In genomic region chr10:23291551-23292334, GRCh38 we compare ENCODE assay signal across 22 cellular contexts. TPM values are rescaled to one million over a fixed set of nuclear protein-coding genes. Genes with fewer than 3 reads are reported as not detected.
DNase-seq lines count a peak whose midpoint lies in the region; ATAC-seq, FAIRE-seq and TF ChIP-seq lines count a peak whose summit lies in the region.
"Had no signal": no experiment of that assay in that cellular context is flagged by ENCODE, and none has a peak within 500 bp of the region (broad histone marks: within the 10 kb centered on the region; RNA-seq: fewer than 3 reads in every experiment).

No MANE protein-coding gene starts in this region.

- H4K20me1 ChIP-seq in HCT116 (ENCODE audit: insufficient read depth) (no peaks in the 10 kb centered on the region), K562 (replicated peaks; ENCODE audit: control insufficient read depth, insufficient read depth, low read length) (0 out of 2 replicates have a peak, but pooled peaks cover 3% of the 10 kb centered on the region)

- H3K9me3 ChIP-seq in HCT116 (ENCODE audit: control insufficient read depth in 1 of 2, insufficient read depth in 1 of 2, low read depth in 1 of 2, low read length in 2 of 2) (no peaks in the 10 kb centered on the region), K562 (replicated peaks; ENCODE audit: control insufficient read depth, insufficient read depth, low read depth, low read length) (no peaks in the 10 kb centered on the region)
- H3K9me3 ChIP-seq: sigmoid colon had no signal

- in situ Hi-C loops in K562 (cut with MboI): loop anchor here (5.0 kb wide), 1 partner anchor 134 kb away; no protein-coding TSS in a partner anchor

- ATAC-seq in HCT116: peak; percentile 45; the same call in 1 of the 2 replicates
- ATAC-seq in K562: peak; percentile 77
- no peak for ATAC-seq in GM21737 (IDR thresholded peaks at IDR 0.05; ENCODE audit: unreplicated experiment)
- no peak for ATAC-seq in esophagus mucosa
- ATAC-seq: activated CD8-positive, alpha-beta T cell treated with anti-CD3 and anti-CD28 coated beads, Interleukin-2, amount 10 ng/mL, durations not matched to agents 7 days and 5 days; T-helper 17 cell had no signal

- FAIRE-seq in K562 (lab: Jason Lieb, UNC): no peak
- FAIRE-seq: endothelial cell of umbilical vein, GM12892 had no signal

- RAD21 ChIA-PET in HCT116 (lab: Charles Lee; ENCODE audit: low non-redundant PET in 1 of 2, low total read pairs in 2 of 2, uncharacterized antibody in 2 of 2, unreplicated experiment in 2 of 2): no interaction called here

- intact Hi-C loops in HCT116 (cut with micrococcal nuclease): loop anchor here (2.0 to 5.0 kb wide), 2 partner anchors 411 to 1299 kb away; no protein-coding TSS in a partner anchor
- intact Hi-C loops in K562 (cut with micrococcal nuclease): no loop called here

- H3K27ac ChIP-seq in HCT116 (ENCODE audit: low read depth, low read length): no peak overlapping the region
- H3K27ac ChIP-seq in K562 (ENCODE audit: extremely low read depth, low read depth, low read length): no peak overlapping the region
- H3K27ac ChIP-seq: coronary artery, neural progenitor cell, sigmoid colon had no signal

- BruUV-seq in HCT116 (replicated peaks; lab: Mats Ljungman, UMichigan) (no TSS peak), K562 (replicated peaks; lab: Mats Ljungman, UMichigan) (no TSS peak)

- H3K9me1 ChIP-seq in K562 (ENCODE audit: control insufficient read depth, insufficient read depth, low read length): no peaks in the 10 kb centered on the region

- no peaks in the 10 kb centered on the region for H3K9me2 ChIP-seq in HCT116 (ENCODE audit: insufficient read depth)

- TF ChIP-seq POLR2A in HCT116 (IDR thresholded peaks at IDR 0.05; ENCODE audit: borderline replicate concordance, extremely low read depth, insufficient read depth, insufficient read length) (no peak), K562 (conservative IDR thresholded peaks at IDR 0.05) (no peak)

- no peak overlapping the region for H3K4me3 ChIP-seq in HCT116 (replicated peaks in 1 of 2; ENCODE audit: low read depth in 1 of 2, low read length in 2 of 2)
- H3K4me3 ChIP-seq in K562: no peak overlapping the region
- H3K4me3 ChIP-seq: coronary artery, neural progenitor cell, sigmoid colon had no signal

- no peak overlapping the region for H3K4me2 ChIP-seq in HCT116 (ENCODE audit: low read length)
- H3K4me2 ChIP-seq in K562 (ENCODE audit: insufficient read depth, low read length): no peak overlapping the region
- H3K4me2 ChIP-seq: neural progenitor cell had no signal

- WGBS in K562 (ENCODE audit: insufficient coverage, low coverage, missing lambda C conversion rate): 2% methylated on average over 13 of the region's 13 CpGs

- TF ChIP-seq EP300 in K562 (IDR thresholded peaks at IDR 0.05; ENCODE audit: low read length): no peak

- TF ChIP-seq CTCF in HCT116 (IDR thresholded peaks at IDR 0.05 in 2 of 3, conservative IDR thresholded peaks at IDR 0.05 in 1 of 3; ENCODE audit: borderline replicate concordance in 1 of 3, insufficient read depth in 1 of 3, low read depth in 2 of 3, low read length in 2 of 3) (no peak), K562 (IDR thresholded peaks at IDR 0.05 in 2 of 3, conservative IDR thresholded peaks at IDR 0.05 in 1 of 3; ENCODE audit: insufficient read depth in 2 of 3, low read depth in 1 of 3, low read length in 3 of 3) (no peak)

- H3K9ac ChIP-seq in HCT116 (ENCODE audit: low read length) (no peak overlapping the region), K562 (ENCODE audit: insufficient read depth in 1 of 2, low read depth in 2 of 2, low read length in 2 of 2) (no peak overlapping the region)
- H3K9ac ChIP-seq: neural progenitor cell had no signal

- TF ChIP-seq RAD21 in HCT116 (IDR thresholded peaks at IDR 0.05; ENCODE audit: low read depth) (no peak), K562 (CRISPR knock-in tag; conservative IDR thresholded peaks at IDR 0.05 in 1 of 2, IDR thresholded peaks at IDR 0.05 in 1 of 2) (no peak; a peak in 1 of 4 replicates)

- POLR2A ChIA-PET in HCT116 (lab: Charles Lee): no interaction called here
- POLR2A ChIA-PET in K562 (lab: Yijun Ruan, JAX): no interaction called here

- peaks cover 12% of the 10 kb centered on the region for H3K27me3 ChIP-seq in HCT116 (ENCODE audit: insufficient read depth, low read length)
- no peaks in the 10 kb centered on the region for H3K27me3 ChIP-seq in K562 (ENCODE audit: control insufficient read depth in 2 of 2, insufficient read depth in 2 of 2, low read length in 2 of 2)

- H3K4me1 ChIP-seq in HCT116 (ENCODE audit: control insufficient read depth in 1 of 2, insufficient read depth in 2 of 2, low read length in 2 of 2) (no peaks in the 10 kb centered on the region), K562 (replicated peaks in 1 of 2; ENCODE audit: control insufficient read depth in 2 of 2, insufficient read depth in 2 of 2, low read length in 2 of 2) (no peaks in the 10 kb centered on the region)
- H3K4me1 ChIP-seq: sigmoid colon had no signal

- H3K79me2 ChIP-seq in HCT116 (ENCODE audit: insufficient read depth, low read length) (no peaks in the 10 kb centered on the region), K562 (ENCODE audit: control insufficient read depth, insufficient read depth, low read length) (no peaks in the 10 kb centered on the region)

- DNase-seq in C1 segment of cervical spinal cord (lab: John Stamatoyannopoulos, UW) (peak in 10 of 14 donors; percentile 2 to 33 (median 22)), HCT116 (ENCODE audit: low read depth, low spot score) (no peak), K562 (ENCODE audit: extremely low read depth in 1 of 4, low spot score in 3 of 4) (peak in 1 of 4 experiments; percentile 3), nucleus accumbens (lab: John Stamatoyannopoulos, UW) (peak in 31 of 56 donors; percentile 1 to 56 (median 16)), RKO (ENCODE audit: low spot score) (no peak)
- DNase-seq in stimulated activated CD4-positive, alpha-beta T cell treated with anti-CD3 and anti-CD28 coated beads, Interleukin-2, amount 100 ng/mL, for 24 hours: no peak
- DNase-seq: activated B cell treated with CpG ODN at 0.5 μM for 24 hours; activated CD8-positive, alpha-beta T cell treated with anti-CD3 and anti-CD28 coated beads, Interleukin-2, amount 10 ng/mL, durations not matched to agents 7 days and 5 days; activated naive CD8-positive, alpha-beta T cell treated with anti-CD3 and anti-CD28 coated beads for 36 hours; Calu3; foreskin fibroblast; HFFc6; Karpas-422; NCI-H1048; sigmoid colon; T-helper 17 cell had no signal

- CTCF ChIA-PET in HCT116 (lab: Charles Lee): interaction anchor here (0.7 to 4.9 kb wide), 3 partner anchors 12 to 584 kb away, joined by 4 to 78 read pairs (median 14); no protein-coding TSS in a partner anchor
- CTCF ChIA-PET in K562 (lab: Yijun Ruan, JAX; ENCODE audit: low intra/inter-chr PET ratio): interaction anchor here (4.3 kb wide), 1 partner anchor 133 kb away, joined by 27 read pairs; no protein-coding TSS in a partner anchor

- H3K36me3 ChIP-seq in HCT116 (ENCODE audit: control insufficient read depth in 1 of 2, insufficient read depth in 2 of 2, low read length in 2 of 2) (no peaks in the 10 kb centered on the region), K562 (ENCODE audit: control insufficient read depth, insufficient read depth, low read length) (no peaks in the 10 kb centered on the region)
- H3K36me3 ChIP-seq: neural progenitor cell, sigmoid colon had no signal

- H2AFZ ChIP-seq in HCT116 (ENCODE audit: low read depth, low read length, poor library complexity, severe bottlenecking): no peak overlapping the region
- no peak overlapping the region for H2AFZ ChIP-seq in K562 (ENCODE audit: low read depth, low read length)
- H2AFZ ChIP-seq: neural progenitor cell had no signal

TF ChIP-seq in HCT116, 20 proteins besides CTCF, POLR2A, EP300 and RAD21 (continues in another document):
- TF ChIP-seq ZFX (IDR thresholded peaks at IDR 0.05) (no peak), SP1 (IDR thresholded peaks at IDR 0.05; ENCODE audit: low read depth) (no peak), TCF7L2 (IDR thresholded peaks at IDR 0.05; ENCODE audit: borderline replicate concordance, extremely low read depth, insufficient read depth, insufficient read length) (no peak), POLR2AphosphoS5 (IDR thresholded peaks at IDR 0.05; ENCODE audit: low read depth, low read length) (no peak), ZNF274 (IDR thresholded peaks at IDR 0.05; ENCODE audit: low read depth, low read length) (no peak), JUND (IDR thresholded peaks at IDR 0.05) (no peak), EZH2phosphoT487 (IDR thresholded peaks at IDR 0.05; ENCODE audit: borderline replicate concordance) (no peak)

TF ChIP-seq in K562, 482 proteins besides CTCF, POLR2A, EP300 and RAD21 (continues in another document):
- TF ChIP-seq CEBPG (CRISPR knock-in tag; IDR thresholded peaks at IDR 0.05): no peak
- peak; percentile 58 to 78 for TF ChIP-seq CEBPG (tag; conservative IDR thresholded peaks at IDR 0.05 in 1 of 2, IDR thresholded peaks at IDR 0.05 in 1 of 2)
- no peak for TF ChIP-seq POU5F1 (IDR thresholded peaks at IDR 0.05; ENCODE audit: borderline replicate concordance, low read depth, low read length, partially characterized antibody)
- TF ChIP-seq NCOA1 (IDR thresholded peaks at IDR 0.05; ENCODE audit: low read depth): no peak
- TF ChIP-seq POLR3A (IDR thresholded peaks at IDR 0.05; ENCODE audit: borderline replicate concordance, extremely low read depth, insufficient read depth, insufficient read length): no peak
- no peak for TF ChIP-seq SIRT6 (IDR thresholded peaks at IDR 0.05; ENCODE audit: low read depth, low read length)

RNA-seq across cellular contexts. Expression of gene C10orf67, which starts 52.9 kb away (rescaled TPM):
- total RNA-seq in HCT116 (2021; ENCODE audit: unreplicated experiment) (not detected), K562 (2014; rRNA removed) (not detected in 2 replicates), K562 (2014; rRNA removed; fragmentation: Illumina TruSeq; extraction: Trizol) (not detected in 2 replicates), K562 (2015; rRNA removed; fragmentation: Illumina TruSeq; extraction: Trizol) (not detected in 2 replicates), K562 (2021) (not detected in 2 replicates), esophagus mucosa (0.08 TPM)
- polyA plus RNA-seq in HCT116 (2012): not detected in 2 replicates
- not detected in 2 replicates for total RNA-seq in K562 (2011; cell fraction: chromatin; rRNA removed; ENCODE audit: low replicate concordance)
- total RNA-seq in K562 (2011; cell fraction: nucleolus; rRNA removed): not detected in 2 replicates
- total RNA-seq in K562 (2011; cell fraction: nucleoplasm; rRNA removed): not detected in 2 replicates
- polyA plus RNA-seq in K562 (2011; rRNA removed) (not detected in 2 replicates), K562 (2014; fragmentation: Illumina TruSeq; extraction: Trizol) (not detected in 2 replicates), K562 (2014; fragmentation: Nextera tagmentation; extraction: Ambion mirVana) (not detected), K562 (2014; rRNA removed) (not detected in 2 replicates)
- not detected in 2 replicates for polyA plus RNA-seq in K562 (2011; cell fraction: cytosol; rRNA removed)
- polyA plus RNA-seq in K562 (2011; cell fraction: nucleus; rRNA removed): not detected in 2 replicates
- polyA plus RNA-seq in K562 (2012): not detected in 2 replicates
- polyA minus RNA-seq in K562 (2011; rRNA and poly(A)+ RNA removed): not detected in 2 replicates
- not detected in 2 replicates for polyA minus RNA-seq in K562 (2011; cell fraction: cytosol; rRNA and poly(A)+ RNA removed)
- polyA minus RNA-seq in K562 (2011; cell fraction: nucleus; rRNA and poly(A)+ RNA removed): not detected in 2 replicates
- total RNA-seq: activated B cell treated with CpG ODN at 0.5 μM for 24 hours; activated CD8-positive, alpha-beta T cell treated with anti-CD3 and anti-CD28 coated beads, Interleukin-2, amount 10 ng/mL, durations not matched to agents 7 days and 5 days; endothelial cell of umbilical vein; sigmoid colon had no signal
- polyA plus RNA-seq: endothelial cell of umbilical vein had no signal

Comparison
In these comparisons a context has a peak if more than half of its experiments do, and no peak if none do; other contexts are left out.
1. DNase-seq: peak in C1 segment of cervical spinal cord (10 of 14) and nucleus accumbens (31 of 56); none in HCT116 (single experiment), stimulated activated CD4-positive, alpha-beta T cell treated with anti-CD3 and anti-CD28 coated beads, Interleukin-2, amount 100 ng/mL, for 24 hours (0 of 2) and RKO (single experiment).
2. ATAC-seq: peak in HCT116 (single experiment) and K562 (single experiment); none in GM21737 (single experiment) and esophagus mucosa (single experiment).